Comparison of ENCODE assay signal across 12 cellular contexts in the genomic region with DNA sequence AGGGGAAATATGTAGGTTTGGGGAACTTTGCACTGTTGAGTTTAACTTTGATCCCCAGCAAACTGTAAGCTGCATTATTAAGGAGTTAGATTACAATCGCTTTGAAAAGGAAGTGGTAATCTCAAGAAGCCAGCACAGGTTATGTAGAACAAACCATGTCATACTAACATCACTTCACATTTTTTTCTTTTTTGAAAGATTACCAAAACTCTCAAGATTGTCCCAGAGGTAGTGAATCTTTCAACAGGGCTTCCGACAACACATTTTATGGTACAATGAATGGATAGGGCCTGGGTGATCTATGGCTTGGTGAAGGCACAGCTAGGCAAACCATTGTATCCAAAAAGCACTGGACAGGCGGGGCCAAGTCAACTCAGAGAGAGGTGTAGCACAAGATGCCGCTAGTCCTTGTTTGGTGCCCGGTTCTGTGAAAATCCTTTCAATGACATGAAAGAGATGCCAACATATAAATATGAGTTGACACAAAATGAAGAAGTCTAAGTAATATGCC. TPM values are rescaled to one million over a fixed set of nuclear protein-coding genes. Genes with fewer than 3 reads are reported as not detected.
DNase-seq lines count a peak whose midpoint lies in the region; ATAC-seq and FAIRE-seq lines count a peak whose summit lies in the region.
"Had no signal": no experiment of that assay in that cellular context is flagged by ENCODE, and none has a peak within 500 bp of the region (broad histone marks: within the 10 kb centered on the region; RNA-seq: fewer than 3 reads in every experiment).

No MANE protein-coding gene starts in this region.

- DNase-seq in CD1c-positive myeloid dendritic cell (ENCODE audit: extremely low spot score) (peak; percentile 51), HTR-8/SVneo (ENCODE audit: insufficient read length, low spot score) (no peak), GM19240 (ENCODE audit: insufficient read length, low spot score) (no peak), D341Med (ENCODE audit: low spot score) (no peak), Ammon's horn (ENCODE audit: low spot score) (no peak)
- no peak for DNase-seq in activated naive CD4-positive, alpha-beta T cell treated with anti-CD3 and anti-CD28 coated beads, Interleukin-2, amount 50 U/mL, for 72 hours (ENCODE audit: low spot score in 2 of 2)
- DNase-seq in natural killer cell treated with Interleukin-12 subunit alpha and Interleukin-12 subunit beta and Interleukin-15 and Interleukin-18, amount 100 ng/mL, for 72 hours (ENCODE audit: low spot score): no peak
- DNase-seq: activated CD8-positive, alpha-beta memory T cell treated with anti-CD3 and anti-CD28 coated beads, Interleukin-2, amount 50 U/mL, for 48 hours; GOT3; NCI-H1694; stimulated activated CD8-positive, alpha-beta memory T cell treated with anti-CD3 and anti-CD28 coated beads, Interleukin-4, amount 100 ng/mL, for 48 hours had no signal

- FAIRE-seq in HTR-8/SVneo (lab: Jason Lieb, UNC): peak; percentile 4

- H3K36me3 Mint-ChIP-seq in activated naive CD4-positive, alpha-beta T cell treated with anti-CD3 and anti-CD28 coated beads, Interleukin-2, amount 50 U/mL, for 72 hours: no peaks in the 10 kb centered on the region
- H3K36me3 Mint-ChIP-seq in natural killer cell treated with Interleukin-12 subunit alpha and Interleukin-12 subunit beta and Interleukin-15 and Interleukin-18, amount 100 ng/mL, for 72 hours: no peaks in the 10 kb centered on the region

- H3K4me1 Mint-ChIP-seq in natural killer cell treated with Interleukin-12 subunit alpha and Interleukin-12 subunit beta and Interleukin-15 and Interleukin-18, amount 100 ng/mL, for 72 hours (ENCODE audit: low read depth in 2 of 2): peaks cover 8 to 15% of the 10 kb centered on the region in 2 donors

- peak in 1 of 2 donors; percentile 42 for ATAC-seq in activated naive CD4-positive, alpha-beta T cell treated with anti-CD3 and anti-CD28 coated beads, Interleukin-2, amount 50 U/mL, for 72 hours
- ATAC-seq in natural killer cell treated with Interleukin-12 subunit alpha and Interleukin-12 subunit beta and Interleukin-15 and Interleukin-18, amount 100 ng/mL, for 72 hours: peak in 1 of 2 donors; percentile 41
- no peak for ATAC-seq in GM21529 (IDR thresholded peaks at IDR 0.05; ENCODE audit: unreplicated experiment)

- peak overlapping the region; percentile 16 to 36 for H3K27ac Mint-ChIP-seq in activated naive CD4-positive, alpha-beta T cell treated with anti-CD3 and anti-CD28 coated beads, Interleukin-2, amount 50 U/mL, for 72 hours
- H3K27ac Mint-ChIP-seq in natural killer cell treated with Interleukin-12 subunit alpha and Interleukin-12 subunit beta and Interleukin-15 and Interleukin-18, amount 100 ng/mL, for 72 hours: peak overlapping the region; percentile 42 to 67

- H3K27me3 Mint-ChIP-seq in natural killer cell treated with Interleukin-12 subunit alpha and Interleukin-12 subunit beta and Interleukin-15 and Interleukin-18, amount 100 ng/mL, for 72 hours: peaks cover 6% of the 10 kb centered on the region in 2 donors

- peak overlapping the region; percentile 18 for H3K4me3 Mint-ChIP-seq in natural killer cell treated with Interleukin-12 subunit alpha and Interleukin-12 subunit beta and Interleukin-15 and Interleukin-18, amount 100 ng/mL, for 72 hours

- peaks cover 0 to 3% of the 10 kb centered on the region in 2 donors for H3K9me3 Mint-ChIP-seq in activated naive CD4-positive, alpha-beta T cell treated with anti-CD3 and anti-CD28 coated beads, Interleukin-2, amount 50 U/mL, for 72 hours
- H3K9me3 Mint-ChIP-seq in natural killer cell treated with Interleukin-12 subunit alpha and Interleukin-12 subunit beta and Interleukin-15 and Interleukin-18, amount 100 ng/mL, for 72 hours: no peaks in the 10 kb centered on the region

RNA-seq across cellular contexts. Expression of gene PARP11, which starts 24.3 kb away (rescaled TPM):
- 10 to 100 TPM; 25.2 to 30.2 TPM for total RNA-seq in activated naive CD4-positive, alpha-beta T cell treated with anti-CD3 and anti-CD28 coated beads, Interleukin-2, amount 50 U/mL, for 72 hours
- 10 to 100 TPM; 17.7 to 19.8 TPM for total RNA-seq in natural killer cell treated with Interleukin-12 subunit alpha and Interleukin-12 subunit beta and Interleukin-15 and Interleukin-18, amount 100 ng/mL, for 72 hours
